In genomic region chr5:3394877-3395599, GRCh38 we compare ENCODE assay signal across 17 cellular contexts.
DNase-seq lines count a peak whose midpoint lies in the region; TF ChIP-seq lines count a peak whose summit lies in the region.
"Had no signal": no experiment of that assay in that cellular context is flagged by ENCODE, and none has a peak within 500 bp of the region (broad histone marks: within the 10 kb centered on the region; RNA-seq: fewer than 3 reads in every experiment).

No MANE protein-coding gene starts in this region.

- 17 to 25% (median 24%) methylated on average over 12 of the region's 12 CpGs for WGBS in ovary, 3 donors

- no peak for TF ChIP-seq POLR2A in ovary (IDR thresholded peaks at IDR 0.05)

- H3K4me3 ChIP-seq in KMS-11 (IDR thresholded peaks at IDR 0.05; ENCODE audit: insufficient read depth, low read depth, low read length) (no peak overlapping the region), left ventricle myocardium inferior (no peak overlapping the region), ovary (no peak overlapping the region)

- no peaks in the 10 kb centered on the region for H3K27me3 ChIP-seq in KMS-11 (ENCODE audit: insufficient read depth, low read depth)
- no peaks in the 10 kb centered on the region for H3K27me3 ChIP-seq in left ventricle myocardium inferior (ENCODE audit: low read depth)
- H3K27me3 ChIP-seq in ovary = no peaks in the 10 kb centered on the region

- TF ChIP-seq CTCF in KMS-11 (conservative IDR thresholded peaks at IDR 0.05; ENCODE audit: low read depth, low read length) = no peak
- no peak for TF ChIP-seq CTCF in left ventricle myocardium inferior (IDR thresholded peaks at IDR 0.05; ENCODE audit: borderline replicate concordance)
- TF ChIP-seq CTCF in ovary (IDR thresholded peaks at IDR 0.05) = no peak

- H3K36me3 ChIP-seq in KMS-11 (ENCODE audit: insufficient read depth) (no peaks in the 10 kb centered on the region), left ventricle myocardium inferior (no peaks in the 10 kb centered on the region), ovary (no peaks in the 10 kb centered on the region)

- no peaks in the 10 kb centered on the region for H4K20me1 ChIP-seq in KMS-11 (ENCODE audit: insufficient read depth)

- peak overlapping the region; percentile 80 for H3K4me2 ChIP-seq in KMS-11
- H3K4me2 ChIP-seq: SK-N-SH had no signal

- H3K4me1 ChIP-seq in KMS-11 (ENCODE audit: low read depth, poor library complexity, severe bottlenecking) = peaks cover 43% of the 10 kb centered on the region
- peaks cover 5% of the 10 kb centered on the region for H3K4me1 ChIP-seq in left ventricle myocardium inferior
- no peaks in the 10 kb centered on the region for H3K4me1 ChIP-seq in ovary (ENCODE audit: insufficient read depth)

- peak overlapping the region; percentile 81 for H2AFZ ChIP-seq in KMS-11 (ENCODE audit: low read depth)

- no peak for TF ChIP-seq EP300 in ovary (IDR thresholded peaks at IDR 0.05)

- DNase-seq in RPMI8226 = peak; percentile 75
- no peak for DNase-seq in left ventricle myocardium inferior
- DNase-seq in retina = peak; percentile 54
- no peak for DNase-seq in HCEC 1CT
- DNase-seq in AG20443 (ENCODE audit: low spot score) = no peak
- no peak for DNase-seq in ovary
- DNase-seq: activated CD4-positive, CD25-positive, alpha-beta regulatory T cell; activated CD8-positive, alpha-beta T cell treated with anti-CD3 and anti-CD28 coated beads, Interleukin-2, amount 10 ng/mL, durations not matched to agents 7 days and 5 days; activated T-cell treated with anti-CD3 and anti-CD28 coated beads, Interleukin-2, amount 50 U/mL, for 48 hours; COR-L47; KG1; kidney; NK-92 treated with Interleukin-12 subunit alpha and Interleukin-12 subunit beta, amount 100 ng/mL, for 24 hours; SK-N-SH; stimulated activated CD4-positive, alpha-beta T cell treated with anti-CD3 and anti-CD28 coated beads, Interleukin-15, amount 100 ng/mL, for 24 hours; T-helper 9 cell had no signal

- H3K9me3 ChIP-seq in left ventricle myocardium inferior (replicated peaks) (peaks cover 20% of the 10 kb centered on the region), ovary (no peaks in the 10 kb centered on the region)
- H3K9me3 ChIP-seq: SK-N-SH had no signal

- H3K79me2 ChIP-seq in KMS-11 (ENCODE audit: insufficient read depth, low read depth) = no peaks in the 10 kb centered on the region

- intact Hi-C loops in left ventricle myocardium inferior (cut with micrococcal nuclease) = no loop called here
- intact Hi-C loops in ovary (cut with DNase I) = no loop called here

- peak overlapping the region; percentile 50; the same call in 1 of the 2 replicates for H3K9ac ChIP-seq in KMS-11
- H3K9ac ChIP-seq: SK-N-SH had no signal

- H3K27ac ChIP-seq in KMS-11 = peak overlapping the region; percentile 90
- H3K27ac ChIP-seq in left ventricle myocardium inferior (replicated peaks) = peak overlapping the region; percentile 43
- no peak overlapping the region for H3K27ac ChIP-seq in ovary

Comparison
In these comparisons a context has a peak if more than half of its experiments do, and no peak if none do; other contexts are left out.
1. H3K27ac ChIP-seq: peak in KMS-11 (single experiment) and left ventricle myocardium inferior (single experiment); none in ovary (0 of 2).
2. DNase-seq: peak in RPMI8226 (single experiment) and retina (single experiment); none in left ventricle myocardium inferior (single experiment), HCEC 1CT (single experiment), AG20443 (single experiment) and ovary (0 of 5).